In genomic region chr6:156703719-156704118, GRCh38 we compare ENCODE assay signal across 26 cellular contexts.
A peak's percentile ranks its signal among the peaks of the same experiment; 100 is the strongest.
DNase-seq lines count a peak whose midpoint lies in the region; ATAC-seq and TF ChIP-seq lines count a peak whose summit lies in the region.
"Had no signal": no experiment of that assay in that cellular context is flagged by ENCODE, and none has a peak within 500 bp of the region (broad histone marks: within the 10 kb centered on the region; RNA-seq: fewer than 3 reads in every experiment).

No MANE protein-coding gene starts in this region.

- ATAC-seq in IMR-90 (ENCODE audit: low read depth) = no peak
- ATAC-seq in left lobe of liver = peak; percentile 88
- ATAC-seq in upper lobe of right lung = no peak
- ATAC-seq in HG03097 (IDR thresholded peaks at IDR 0.05; ENCODE audit: low FRiP score, unreplicated experiment) = no peak
- ATAC-seq: CD8-positive, alpha-beta T cell; esophagus mucosa; left cardiac atrium; naive thymus-derived CD8-positive, alpha-beta T cell; sciatic nerve had no signal

- peak; percentile 34 for DNase-seq in IMR-90
- DNase-seq in cardiac fibroblast (ENCODE audit: low read depth in 2 of 2) = peak; percentile 34 to 41
- no peak for DNase-seq in left lobe of liver (ENCODE audit: low spot score)
- no peak for DNase-seq in upper lobe of right lung
- DNase-seq in immature natural killer cell = no peak
- DNase-seq in stimulated activated CD4-positive, alpha-beta T cell treated with anti-CD3 and anti-CD28 coated beads, Interleukin-4, amount 100 ng/mL, for 4 hours = no peak
- DNase-seq: activated CD4-positive, alpha-beta T cell treated with anti-CD3 and anti-CD28 coated beads for 48 hours; activated naive CD8-positive, alpha-beta T cell treated with anti-CD3 and anti-CD28 coated beads for 36 hours; AML-193; CD8-positive, alpha-beta T cell; cerebellar nuclear complex; DMS153; effector CD8-positive, alpha-beta T cell; GF-D8; glutamatergic neuron; left cardiac atrium; naive thymus-derived CD8-positive, alpha-beta T cell; NCI-H1436; NCI-H510A; NK-92 treated with Interleukin-12 subunit alpha and Interleukin-12 subunit beta, amount 100 ng/mL, for 24 hours; SK-N-SH; substantia nigra had no signal

- dilution Hi-C loops in IMR-90 (cut with HindIII; ENCODE audit: low sequenced_read_pairs, unreplicated experiment) = no loop called here

- TF ChIP-seq RAD21 in IMR-90 (IDR thresholded peaks at IDR 0.05; ENCODE audit: low read length) = no peak

- TF ChIP-seq POLR2A in IMR-90 (IDR thresholded peaks at IDR 0.05; ENCODE audit: low read depth, low read length) = no peak

- no peak overlapping the region for H3K56ac ChIP-seq in IMR-90 (ENCODE audit: extremely low read depth, insufficient read depth, low read length)

- POLR2A ChIA-PET in IMR-90 (lab: Charles Lee; ENCODE audit: unreplicated experiment) = no interaction called here

- H4K20me1 ChIP-seq in IMR-90 (ENCODE audit: insufficient read depth, low read length) = no peaks in the 10 kb centered on the region

- no TSS peak for BruUV-seq in IMR-90 (replicated peaks; lab: Mats Ljungman, UMichigan)

- no peaks in the 10 kb centered on the region for H3K9me1 ChIP-seq in IMR-90 (ENCODE audit: insufficient read depth, low read length)

- no peak overlapping the region for H3K18ac ChIP-seq in IMR-90 (ENCODE audit: low read depth, low read length)

- H2BK5ac ChIP-seq in IMR-90 (ENCODE audit: low read depth, low read length, poor library complexity, severe bottlenecking) = no peak overlapping the region

- no peak overlapping the region for H2AK9ac ChIP-seq in IMR-90 (replicated peaks; ENCODE audit: low read depth, low read length, poor library complexity)

- H3K9ac ChIP-seq in IMR-90 (ENCODE audit: low read depth, low read length) = no peak overlapping the region
- H3K9ac ChIP-seq: SK-N-SH had no signal

- no peaks in the 10 kb centered on the region for H3K4me1 Mint-ChIP-seq in immature natural killer cell

- no peak overlapping the region for H3K4me3 Mint-ChIP-seq in immature natural killer cell
- H3K4me3 Mint-ChIP-seq: activated naive CD8-positive, alpha-beta T cell treated with anti-CD3 and anti-CD28 coated beads for 36 hours; CD8-positive, alpha-beta T cell; mesothelial cell of epicardium; naive thymus-derived CD8-positive, alpha-beta T cell had no signal

- no peak overlapping the region for H2BK15ac ChIP-seq in IMR-90 (ENCODE audit: low read depth, low read length)

- no peak overlapping the region for H3K27ac Mint-ChIP-seq in immature natural killer cell
- H3K27ac Mint-ChIP-seq: activated naive CD8-positive, alpha-beta T cell treated with anti-CD3 and anti-CD28 coated beads for 36 hours; CD8-positive, alpha-beta T cell; mesothelial cell of epicardium; naive thymus-derived CD8-positive, alpha-beta T cell had no signal

- no peak overlapping the region for H4K91ac ChIP-seq in IMR-90 (ENCODE audit: insufficient read depth, low read depth, low read length)

- no peaks in the 10 kb centered on the region for H3K36me3 ChIP-seq in IMR-90 (ENCODE audit: control insufficient read depth, insufficient read depth, low read length)
- H3K36me3 ChIP-seq in upper lobe of right lung = no peaks in the 10 kb centered on the region

- peak overlapping the region in 1 of 2 experiments; percentile 40; a peak in 1 of 4 replicates for H4K8ac ChIP-seq in IMR-90 (ENCODE audit: low read depth in 2 of 2, low read length in 2 of 2)

- H2BK120ac ChIP-seq in IMR-90 (ENCODE audit: low read depth, low read length) = no peak overlapping the region

- in situ Hi-C loops in IMR-90 (cut with MboI; ENCODE audit: low sequenced_read_pairs) = no loop called here

- no peak overlapping the region for H2AK5ac ChIP-seq in IMR-90 (ENCODE audit: low read depth, low read length)

- intact Hi-C loops in IMR-90 (cut with micrococcal nuclease) = no loop called here
- intact Hi-C loops in upper lobe of right lung (cut with DNase I) = no loop called here

- H2AFZ ChIP-seq in IMR-90 (replicated peaks; ENCODE audit: low read length, poor library complexity) = peak overlapping the region; percentile 57

- H3K36me3 Mint-ChIP-seq in immature natural killer cell = peaks cover 0 to 3% (median 0%) of the 10 kb centered on the region in 3 donors
- H3K36me3 Mint-ChIP-seq: activated naive CD8-positive, alpha-beta T cell treated with anti-CD3 and anti-CD28 coated beads for 36 hours; CD8-positive, alpha-beta T cell; mesothelial cell of epicardium had no signal

- H3K27ac ChIP-seq in IMR-90 (ENCODE audit: insufficient read depth, low read length) = no peak overlapping the region
- peak overlapping the region; percentile 28 for H3K27ac ChIP-seq in upper lobe of right lung

- H3K9me3 ChIP-seq in IMR-90 (ENCODE audit: control insufficient read depth, insufficient read depth, low read length) = no peaks in the 10 kb centered on the region
- no peaks in the 10 kb centered on the region for H3K9me3 ChIP-seq in upper lobe of right lung
- H3K9me3 ChIP-seq: SK-N-SH had no signal

- no peak overlapping the region; the same call in 1 of the 2 replicates for H3K14ac ChIP-seq in IMR-90 (replicated peaks; ENCODE audit: low read depth, low read length)

- no peak overlapping the region for H2BK20ac ChIP-seq in IMR-90 (ENCODE audit: low read depth, low read length)

- TF ChIP-seq CTCF in IMR-90 (conservative IDR thresholded peaks at IDR 0.05; ENCODE audit: low read depth, low read length) (no peak), cardiac fibroblast (IDR thresholded peaks at IDR 0.05; ENCODE audit: low read depth, low read length) (no peak), upper lobe of right lung (IDR thresholded peaks at IDR 0.05) (no peak)

- peaks cover 0 to 2% (median 0%) of the 10 kb centered on the region in 6 donors for H3K9me3 Mint-ChIP-seq in immature natural killer cell
- H3K9me3 Mint-ChIP-seq: activated naive CD8-positive, alpha-beta T cell treated with anti-CD3 and anti-CD28 coated beads for 36 hours; CD8-positive, alpha-beta T cell; naive thymus-derived CD8-positive, alpha-beta T cell had no signal

- H3K4me1 ChIP-seq in IMR-90 (ENCODE audit: control insufficient read depth, insufficient read depth, low read length) (0 out of 2 replicates have a peak, but pooled peaks cover 2% of the 10 kb centered on the region), upper lobe of right lung (no peaks in the 10 kb centered on the region)

- H3K4me3 ChIP-seq in IMR-90 (ENCODE audit: insufficient read depth, low read depth, low read length) = no peak overlapping the region
- H3K4me3 ChIP-seq in cardiac fibroblast (replicated peaks in 1 of 2; ENCODE audit: low read depth in 2 of 2, low read length in 2 of 2) = no peak overlapping the region
- H3K4me3 ChIP-seq in upper lobe of right lung = no peak overlapping the region

- H3K27me3 Mint-ChIP-seq in immature natural killer cell (ENCODE audit: low read depth in 3 of 3) = peaks cover 1 to 8% (median 5%) of the 10 kb centered on the region in 3 donors

- H4K5ac ChIP-seq in IMR-90 (ENCODE audit: low read depth, low read length) = no peak overlapping the region; the same call in 1 of the 2 replicates

- no peaks in the 10 kb centered on the region for H3K79me1 ChIP-seq in IMR-90 (ENCODE audit: low read depth in 1 of 2, low read length in 2 of 2)

- no peak overlapping the region for H3K4ac ChIP-seq in IMR-90 (ENCODE audit: low read depth, low read length)

- H3K23ac ChIP-seq in IMR-90 (ENCODE audit: low read depth, low read length) = no peak overlapping the region

- 83% methylated on average over 1 of the region's 6 CpGs; no CpG with 5 or more reads in 1 of the 2 experiments for WGBS in IMR-90 (ENCODE audit: extremely low coverage in 2 of 2, insufficient read length in 1 of 2), 2 experiments

- CTCF ChIA-PET in IMR-90 (lab: Yijun Ruan, JAX) = no interaction called here

- H3K4me2 ChIP-seq in IMR-90 (ENCODE audit: low read depth, low read length) = peak overlapping the region; percentile 61; the same call in 1 of the 2 replicates
- H3K4me2 ChIP-seq: SK-N-SH had no signal

- no peaks in the 10 kb centered on the region for H3K27me3 ChIP-seq in IMR-90 (ENCODE audit: control insufficient read depth, insufficient read depth, low read length)
- no peaks in the 10 kb centered on the region for H3K27me3 ChIP-seq in upper lobe of right lung

TF ChIP-seq in IMR-90, 13 proteins besides CTCF, POLR2A, EP300 and RAD21:
- TF ChIP-seq RFX5 (IDR thresholded peaks at IDR 0.05; ENCODE audit: low read depth, low read length) (no peak), NFE2L2 (IDR thresholded peaks at IDR 0.05; ENCODE audit: low read depth, low read length) (no peak), CEBPB (IDR thresholded peaks at IDR 0.05; ENCODE audit: low read depth, low read length) (peak; percentile 43; the same call in 1 of the 2 replicates)
TF ChIP-seq in IMR-90: peak in this region for 1.

Comparison
In these comparisons a context has a peak if more than half of its experiments do, and no peak if none do; other contexts are left out.
1. DNase-seq: peak in IMR-90 (single experiment) and cardiac fibroblast (2 of 2); none in left lobe of liver (single experiment), upper lobe of right lung (single experiment), immature natural killer cell (0 of 3) and stimulated activated CD4-positive, alpha-beta T cell treated with anti-CD3 and anti-CD28 coated beads, Interleukin-4, amount 100 ng/mL, for 4 hours (0 of 2).